In genomic region chr4:124903995-124904722, GRCh38 we compare ENCODE assay signal across 9 cellular contexts.
A peak's percentile ranks its signal among the peaks of the same experiment; 100 is the strongest.
DNase-seq lines count a peak whose midpoint lies in the region; ATAC-seq and TF ChIP-seq lines count a peak whose summit lies in the region.
"Had no signal": no experiment of that assay in that cellular context is flagged by ENCODE, and none has a peak within 500 bp of the region (broad histone marks: within the 10 kb centered on the region; RNA-seq: fewer than 3 reads in every experiment).

No MANE protein-coding gene starts in this region.

- H3K27ac ChIP-seq in A673 (ENCODE audit: low read depth, low read length, poor library complexity, severe bottlenecking), result no peak overlapping the region
- peak overlapping the region; percentile 42 to 51 for H3K27ac ChIP-seq in left lung

- intact Hi-C loops in A673 (cut with micrococcal nuclease; ENCODE audit: unreplicated experiment) (no loop called here), left lung (cut with DNase I) (no loop called here)

- BruUV-seq in A673 (replicated peaks; lab: Mats Ljungman, UMichigan), result no TSS peak

- in situ Hi-C loops in astrocyte of the spinal cord (cut with HindIII; ENCODE audit: low sequenced_read_pairs), result no loop called here

- TF ChIP-seq CTCF in A673 (conservative IDR thresholded peaks at IDR 0.05; ENCODE audit: low read depth, low read length), result no peak
- TF ChIP-seq CTCF in astrocyte of the spinal cord (IDR thresholded peaks at IDR 0.05; ENCODE audit: low read depth, low read length), result no peak
- TF ChIP-seq CTCF in left lung (IDR thresholded peaks at IDR 0.05), result no peak
- no peak for TF ChIP-seq CTCF in BE2C (IDR thresholded peaks at IDR 0.05; ENCODE audit: low read depth, low read length)

- peak; percentile 93 for ATAC-seq in left lung
- ATAC-seq in HG02678 (IDR thresholded peaks at IDR 0.05; ENCODE audit: unreplicated experiment), result no peak
- ATAC-seq in GM21528 (IDR thresholded peaks at IDR 0.05; ENCODE audit: low FRiP score, unreplicated experiment), result no peak

- POLR2A ChIA-PET in A673 (lab: Charles Lee; ENCODE audit: low non-redundant PET), result no interaction called here

- H3K36me3 ChIP-seq in A673 (ENCODE audit: insufficient read depth, low read length, poor library complexity, severe bottlenecking) (no peaks in the 10 kb centered on the region), left lung (no peaks in the 10 kb centered on the region), BE2C (no peaks in the 10 kb centered on the region)

- H3K4me3 ChIP-seq in A673 (ENCODE audit: low read depth, low read length, poor library complexity, severe bottlenecking), result no peak overlapping the region
- peak overlapping the region; percentile 23 for H3K4me3 ChIP-seq in astrocyte of the spinal cord (ENCODE audit: low read depth, low read length)
- H3K4me3 ChIP-seq in left lung, result no peak overlapping the region
- no peak overlapping the region for H3K4me3 ChIP-seq in BE2C (ENCODE audit: low read depth, low read length)

- peaks cover 13% of the 10 kb centered on the region for H3K4me1 ChIP-seq in A673 (ENCODE audit: insufficient read depth, low read length, poor library complexity, severe bottlenecking)
- H3K4me1 ChIP-seq in left lung, result peaks cover 0 to 4% of the 10 kb centered on the region in 2 donors
- no peaks in the 10 kb centered on the region for H3K4me1 ChIP-seq in BE2C

- CTCF ChIA-PET in A673 (lab: Charles Lee), result no interaction called here

- H3K27me3 ChIP-seq in A673 (replicated peaks; ENCODE audit: insufficient read depth, low read depth, low read length, poor library complexity) (no peaks in the 10 kb centered on the region), left lung (no peaks in the 10 kb centered on the region), BE2C (no peaks in the 10 kb centered on the region)

- H3K9me3 ChIP-seq in A673 (ENCODE audit: low read depth, low read length, poor library complexity, severe bottlenecking), result no peaks in the 10 kb centered on the region
- H3K9me3 ChIP-seq in left lung, result no peaks in the 10 kb centered on the region
- no peaks in the 10 kb centered on the region for H3K9me3 ChIP-seq in BE2C

- DNase-seq in A673 (ENCODE audit: low spot score) (peak; percentile 75), M059J (ENCODE audit: low read depth) (peak; percentile 66), astrocyte of the spinal cord (ENCODE audit: low read depth, low spot score) (peak; percentile 84), left lung (peak in 1 of 2 donors; percentile 37), HK-2 (ENCODE audit: unreplicated experiment) (no peak), BE2C (no peak)
- DNase-seq: activated T-cell treated with anti-CD3 and anti-CD28 coated beads, Interleukin-2, amount 50 U/mL, for 24 hours had no signal

Comparison
In these comparisons a context has a peak if more than half of its experiments do, and no peak if none do; other contexts are left out.
1. DNase-seq: peak in A673 (single experiment), M059J (single experiment) and astrocyte of the spinal cord (single experiment); none in HK-2 (single experiment) and BE2C (single experiment).